27 cellular contexts compared by ENCODE assay signal in the genomic region with DNA sequence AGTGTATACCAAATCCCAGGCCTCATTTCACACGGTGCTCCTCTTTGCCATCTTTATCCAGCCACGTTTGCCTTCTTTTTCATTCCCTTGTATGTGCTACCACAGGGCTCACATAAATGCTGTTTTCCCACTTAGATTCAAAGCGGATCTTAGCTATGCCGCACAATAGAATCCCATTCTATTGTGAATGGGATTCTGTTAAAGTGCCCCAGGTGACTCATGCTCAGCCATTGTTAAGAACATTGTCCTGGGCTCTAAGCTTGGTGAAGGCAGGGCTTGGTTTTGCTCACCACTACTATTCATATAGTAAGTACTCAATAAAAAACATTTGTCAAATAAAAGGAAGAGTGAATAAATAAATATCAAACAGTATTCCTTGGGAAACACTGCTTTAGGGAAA.
DNase-seq lines count a peak whose midpoint lies in the region; ATAC-seq, FAIRE-seq and TF ChIP-seq lines count a peak whose summit lies in the region.
"Had no signal": no experiment of that assay in that cellular context is flagged by ENCODE, and none has a peak within 500 bp of the region (broad histone marks: within the 10 kb centered on the region; RNA-seq: fewer than 3 reads in every experiment).

No MANE protein-coding gene starts in this region.

- no peak overlapping the region for H3K4ac ChIP-seq in mesendoderm (ENCODE audit: low read depth, low read length)

- H3K4me2 ChIP-seq in A549 (no peak overlapping the region), mesendoderm (ENCODE audit: low read length) (no peak overlapping the region)
- H3K4me2 ChIP-seq: BLaER1 treated with 17β-estradiol and CSF1 and Interleukin-3, amounts not matched to agents 10 nM and 100 nM had no signal

- DNase-seq in A549 (ENCODE audit: low read depth in 1 of 2, low spot score in 1 of 2) (no peak), DMS53 treated with DMSO at 0.1 percent for 48 hours (lab: John Stamatoyannopoulos, UW; ENCODE audit: unreplicated experiment) (peak; percentile 30), NCI-H69 (lab: John Stamatoyannopoulos, UW) (peak; percentile 9), mesendoderm (peak; percentile 32), caudate nucleus (lab: John Stamatoyannopoulos, UW) (no peak), thyroid gland (no peak), HuH-7 (ENCODE audit: low spot score) (no peak)
- DNase-seq: AML-193; CD4-positive, alpha-beta T cell; DMS79; EL; GF-D8; HCEC 1CT; KBM-7; MV-4-11; NCI-H1105; NCI-H1436 treated with DMSO at 0.1 percent for 48 hours; NCI-H2107; NCI-H2227 treated with DMSO at 0.1 percent for 48 hours; NCI-H526 treated with DMSO at 0.1 percent for 48 hours; SHP77; T-helper 1 cell had no signal

- H3K4me3 ChIP-seq in A549 = no peak overlapping the region
- H3K4me3 ChIP-seq in mesendoderm (ENCODE audit: low read length) = no peak overlapping the region
- H3K4me3 ChIP-seq in thyroid gland (replicated peaks in 1 of 3) = no peak overlapping the region
- H3K4me3 ChIP-seq: BLaER1 treated with 17β-estradiol and CSF1 and Interleukin-3, amounts not matched to agents 10 nM and 100 nM had no signal

- H3K36me3 ChIP-seq in mesendoderm (ENCODE audit: control insufficient read depth, insufficient read depth, low read length) (no peaks in the 10 kb centered on the region), thyroid gland (no peaks in the 10 kb centered on the region)
- H3K36me3 ChIP-seq: BLaER1 treated with 17β-estradiol and CSF1 and Interleukin-3, amounts not matched to agents 10 nM and 100 nM had no signal

- no peak overlapping the region for H2BK5ac ChIP-seq in mesendoderm (ENCODE audit: low read length)

- H3K9ac ChIP-seq in mesendoderm (ENCODE audit: low read length) = no peak overlapping the region
- H3K9ac ChIP-seq: BLaER1 treated with 17β-estradiol and CSF1 and Interleukin-3, amounts not matched to agents 10 nM and 100 nM had no signal

- WGBS in A549 (ENCODE audit: missing lambda C conversion rate) = 80% methylated on average over 4 of the region's 4 CpGs
- WGBS in mesendoderm (ENCODE audit: extremely low coverage, insufficient coverage, low lambda C conversion rate) = no CpG with 5 or more reads among the region's 4 CpGs
- WGBS in thyroid gland, 2 donors = 93 to 94% methylated on average over 4 of the region's 4 CpGs

- H3K27me3 ChIP-seq in mesendoderm (ENCODE audit: insufficient read depth, low read length, poor library complexity) = no peaks in the 10 kb centered on the region
- H3K27me3 ChIP-seq in thyroid gland = no peaks in the 10 kb centered on the region
- H3K27me3 ChIP-seq: BLaER1 treated with 17β-estradiol and CSF1 and Interleukin-3, amounts not matched to agents 10 nM and 100 nM had no signal

- no peak overlapping the region for H2BK120ac ChIP-seq in mesendoderm (ENCODE audit: low read depth, low read length)

- H4K8ac ChIP-seq in mesendoderm (ENCODE audit: low read depth, low read length) = no peak overlapping the region

- intact Hi-C loops in thyroid gland (cut with DNase I) = no loop called here

- H3K18ac ChIP-seq in mesendoderm (ENCODE audit: low read length) = no peak overlapping the region

- TF ChIP-seq CTCF in A549 (IDR thresholded peaks at IDR 0.05) (no peak), thyroid gland (IDR thresholded peaks at IDR 0.05) (no peak)

- no peak overlapping the region for H3K23ac ChIP-seq in mesendoderm (ENCODE audit: low read length)

- no peak overlapping the region for H2AK5ac ChIP-seq in mesendoderm (ENCODE audit: low read length)

- H4K5ac ChIP-seq in mesendoderm (ENCODE audit: low read length) = no peak overlapping the region

- TF ChIP-seq POLR2A in A549 (IDR thresholded peaks at IDR 0.05; ENCODE audit: low read length) (no peak), thyroid gland (IDR thresholded peaks at IDR 0.05) (no peak)

- POLR2A ChIA-PET in A549 (lab: Yijun Ruan, JAX) = no interaction called here

- TF ChIP-seq RAD21 in A549 (conservative IDR thresholded peaks at IDR 0.05 in 1 of 2, IDR thresholded peaks at IDR 0.05 in 1 of 2) = no peak

- H3K79me1 ChIP-seq in mesendoderm (ENCODE audit: low read length) = no peaks in the 10 kb centered on the region

- H3K79me2 ChIP-seq in mesendoderm (ENCODE audit: control insufficient read depth, insufficient read depth, low read length) = no peaks in the 10 kb centered on the region

- FAIRE-seq in A549 (lab: Jason Lieb, UNC) = peak; percentile 18
- FAIRE-seq: A204.1, GM12891, HTR-8/SVneo had no signal

- ATAC-seq in A549 = no peak

- H3K4me1 ChIP-seq in A549 (peaks cover 9% of the 10 kb centered on the region), mesendoderm (ENCODE audit: control insufficient read depth, low read depth, low read length) (no peaks in the 10 kb centered on the region), thyroid gland (no peaks in the 10 kb centered on the region)

- H3K27ac ChIP-seq in A549 = no peak overlapping the region
- no peak overlapping the region for H3K27ac ChIP-seq in mesendoderm (ENCODE audit: low read depth, low read length)
- no peak overlapping the region for H3K27ac ChIP-seq in caudate nucleus (ENCODE audit: low read depth, low read length)
- H3K27ac ChIP-seq in thyroid gland = no peak overlapping the region
- H3K27ac ChIP-seq: BLaER1 treated with 17β-estradiol and CSF1 and Interleukin-3, amounts not matched to agents 10 nM and 100 nM; RWPE1 had no signal

- H3K56ac ChIP-seq in mesendoderm (ENCODE audit: low read length) = no peak overlapping the region

- H3K9me3 ChIP-seq in A549 = no peaks in the 10 kb centered on the region
- no peaks in the 10 kb centered on the region for H3K9me3 ChIP-seq in thyroid gland
- H3K9me3 ChIP-seq: BLaER1 treated with 17β-estradiol and CSF1 and Interleukin-3, amounts not matched to agents 10 nM and 100 nM had no signal

- CTCF ChIA-PET in A549 (lab: Yijun Ruan, JAX) = interaction anchor here (1.3 to 1.6 kb wide), 2 partner anchors 16 to 152 kb away, joined by 3 to 5 read pairs; no protein-coding TSS in a partner anchor

- no peak for TF ChIP-seq EP300 in A549 (IDR thresholded peaks at IDR 0.05)

- H2BK15ac ChIP-seq in mesendoderm (replicated peaks; ENCODE audit: low read depth) = no peak overlapping the region

TF ChIP-seq in A549, 52 proteins besides CTCF, POLR2A, EP300 and RAD21:
- TF ChIP-seq, protein P1, sequence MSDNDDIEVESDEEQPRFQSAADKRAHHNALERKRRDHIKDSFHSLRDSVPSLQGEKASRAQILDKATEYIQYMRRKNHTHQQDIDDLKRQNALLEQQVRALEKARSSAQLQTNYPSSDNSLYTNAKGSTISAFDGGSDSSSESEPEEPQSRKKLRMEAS (IDR thresholded peaks at IDR 0.05) = no peak
- TF ChIP-seq JUN (IDR thresholded peaks at IDR 0.05) (no peak), ZNF302 (CRISPR knock-in tag; IDR thresholded peaks at IDR 0.05) (no peak), ZFP36 (IDR thresholded peaks at IDR 0.05; ENCODE audit: borderline replicate concordance, partially characterized antibody) (no peak), CHD4 (IDR thresholded peaks at IDR 0.05; ENCODE audit: borderline replicate concordance) (no peak), KDM1A (IDR thresholded peaks at IDR 0.05; ENCODE audit: low read depth) (no peak), RCOR1 (IDR thresholded peaks at IDR 0.05; ENCODE audit: low read depth, low read length) (no peak)
- TF ChIP-seq, protein P2, sequence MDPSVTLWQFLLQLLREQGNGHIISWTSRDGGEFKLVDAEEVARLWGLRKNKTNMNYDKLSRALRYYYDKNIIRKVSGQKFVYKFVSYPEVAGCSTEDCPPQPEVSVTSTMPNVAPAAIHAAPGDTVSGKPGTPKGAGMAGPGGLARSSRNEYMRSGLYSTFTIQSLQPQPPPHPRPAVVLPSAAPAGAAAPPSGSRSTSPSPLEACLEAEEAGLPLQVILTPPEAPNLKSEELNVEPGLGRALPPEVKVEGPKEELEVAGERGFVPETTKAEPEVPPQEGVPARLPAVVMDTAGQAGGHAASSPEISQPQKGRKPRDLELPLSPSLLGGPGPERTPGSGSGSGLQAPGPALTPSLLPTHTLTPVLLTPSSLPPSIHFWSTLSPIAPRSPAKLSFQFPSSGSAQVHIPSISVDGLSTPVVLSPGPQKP (IDR thresholded peaks at IDR 0.05; ENCODE audit: low read depth, low read length) = no peak

Comparison
In these comparisons a context has a peak if more than half of its experiments do, and no peak if none do; other contexts are left out.
1. DNase-seq: peak in DMS53 treated with DMSO at 0.1 percent for 48 hours (single experiment), NCI-H69 (single experiment) and mesendoderm (single experiment); none in A549 (0 of 2), caudate nucleus (0 of 61), thyroid gland (0 of 2) and HuH-7 (single experiment).